1 cellular context compared by ENCODE assay signal in the genomic region with DNA sequence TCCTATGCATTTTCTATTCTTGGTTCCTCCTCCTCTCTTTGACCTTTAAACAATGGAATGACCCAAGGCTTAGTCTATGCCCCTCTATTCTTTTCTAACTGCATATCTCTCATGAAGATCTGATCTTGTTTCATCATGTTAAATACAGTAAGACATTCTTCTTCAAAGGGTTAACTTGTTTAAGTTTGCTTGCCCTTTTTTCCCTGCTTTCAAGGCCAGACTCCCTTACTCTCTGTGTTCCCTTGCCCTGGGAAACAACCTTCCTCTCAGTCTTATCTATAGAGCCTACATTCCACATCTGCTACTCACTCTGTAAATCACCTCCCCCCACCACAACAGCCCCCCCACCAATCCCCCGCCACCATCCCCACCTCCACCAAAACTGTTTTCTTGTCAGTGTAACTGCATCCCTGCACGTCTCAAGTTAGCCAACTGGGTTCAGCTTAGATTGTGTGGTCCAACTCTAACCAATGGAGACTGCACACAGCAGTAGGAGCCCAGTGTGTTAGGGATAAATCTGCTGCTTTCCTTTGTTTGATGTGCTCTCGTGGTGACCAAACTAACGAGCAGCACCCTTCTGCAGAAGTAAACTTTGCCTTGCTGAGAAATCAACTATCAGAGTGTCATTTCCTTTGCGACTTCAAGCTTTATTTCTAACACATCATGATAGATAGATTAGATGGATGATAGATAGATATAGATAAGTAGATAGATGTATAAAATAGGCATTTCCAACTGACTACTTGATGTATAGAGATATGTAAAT.
A peak's percentile ranks its signal among the peaks of the same experiment; 100 is the strongest.
TF ChIP-seq lines count a peak whose summit lies in the region.

No MANE protein-coding gene starts in this region.

TF ChIP-seq in HepG2, 621 proteins besides CTCF, POLR2A, EP300 and RAD21 (continued from another document and continues in another):
- TF ChIP-seq, protein P1, sequence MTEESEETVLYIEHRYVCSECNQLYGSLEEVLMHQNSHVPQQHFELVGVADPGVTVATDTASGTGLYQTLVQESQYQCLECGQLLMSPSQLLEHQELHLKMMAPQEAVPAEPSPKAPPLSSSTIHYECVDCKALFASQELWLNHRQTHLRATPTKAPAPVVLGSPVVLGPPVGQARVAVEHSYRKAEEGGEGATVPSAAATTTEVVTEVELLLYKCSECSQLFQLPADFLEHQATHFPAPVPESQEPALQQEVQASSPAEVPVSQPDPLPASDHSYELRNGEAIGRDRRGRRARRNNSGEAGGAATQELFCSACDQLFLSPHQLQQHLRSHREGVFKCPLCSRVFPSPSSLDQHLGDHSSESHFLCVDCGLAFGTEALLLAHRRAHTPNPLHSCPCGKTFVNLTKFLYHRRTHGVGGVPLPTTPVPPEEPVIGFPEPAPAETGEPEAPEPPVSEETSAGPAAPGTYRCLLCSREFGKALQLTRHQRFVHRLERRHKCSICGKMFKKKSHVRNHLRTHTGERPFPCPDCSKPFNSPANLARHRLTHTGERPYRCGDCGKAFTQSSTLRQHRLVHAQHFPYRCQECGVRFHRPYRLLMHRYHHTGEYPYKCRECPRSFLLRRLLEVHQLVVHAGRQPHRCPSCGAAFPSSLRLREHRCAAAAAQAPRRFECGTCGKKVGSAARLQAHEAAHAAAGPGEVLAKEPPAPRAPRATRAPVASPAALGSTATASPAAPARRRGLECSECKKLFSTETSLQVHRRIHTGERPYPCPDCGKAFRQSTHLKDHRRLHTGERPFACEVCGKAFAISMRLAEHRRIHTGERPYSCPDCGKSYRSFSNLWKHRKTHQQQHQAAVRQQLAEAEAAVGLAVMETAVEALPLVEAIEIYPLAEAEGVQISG (CRISPR knock-in tag; IDR thresholded peaks at IDR 0.05): no peak
- TF ChIP-seq, protein P2, sequence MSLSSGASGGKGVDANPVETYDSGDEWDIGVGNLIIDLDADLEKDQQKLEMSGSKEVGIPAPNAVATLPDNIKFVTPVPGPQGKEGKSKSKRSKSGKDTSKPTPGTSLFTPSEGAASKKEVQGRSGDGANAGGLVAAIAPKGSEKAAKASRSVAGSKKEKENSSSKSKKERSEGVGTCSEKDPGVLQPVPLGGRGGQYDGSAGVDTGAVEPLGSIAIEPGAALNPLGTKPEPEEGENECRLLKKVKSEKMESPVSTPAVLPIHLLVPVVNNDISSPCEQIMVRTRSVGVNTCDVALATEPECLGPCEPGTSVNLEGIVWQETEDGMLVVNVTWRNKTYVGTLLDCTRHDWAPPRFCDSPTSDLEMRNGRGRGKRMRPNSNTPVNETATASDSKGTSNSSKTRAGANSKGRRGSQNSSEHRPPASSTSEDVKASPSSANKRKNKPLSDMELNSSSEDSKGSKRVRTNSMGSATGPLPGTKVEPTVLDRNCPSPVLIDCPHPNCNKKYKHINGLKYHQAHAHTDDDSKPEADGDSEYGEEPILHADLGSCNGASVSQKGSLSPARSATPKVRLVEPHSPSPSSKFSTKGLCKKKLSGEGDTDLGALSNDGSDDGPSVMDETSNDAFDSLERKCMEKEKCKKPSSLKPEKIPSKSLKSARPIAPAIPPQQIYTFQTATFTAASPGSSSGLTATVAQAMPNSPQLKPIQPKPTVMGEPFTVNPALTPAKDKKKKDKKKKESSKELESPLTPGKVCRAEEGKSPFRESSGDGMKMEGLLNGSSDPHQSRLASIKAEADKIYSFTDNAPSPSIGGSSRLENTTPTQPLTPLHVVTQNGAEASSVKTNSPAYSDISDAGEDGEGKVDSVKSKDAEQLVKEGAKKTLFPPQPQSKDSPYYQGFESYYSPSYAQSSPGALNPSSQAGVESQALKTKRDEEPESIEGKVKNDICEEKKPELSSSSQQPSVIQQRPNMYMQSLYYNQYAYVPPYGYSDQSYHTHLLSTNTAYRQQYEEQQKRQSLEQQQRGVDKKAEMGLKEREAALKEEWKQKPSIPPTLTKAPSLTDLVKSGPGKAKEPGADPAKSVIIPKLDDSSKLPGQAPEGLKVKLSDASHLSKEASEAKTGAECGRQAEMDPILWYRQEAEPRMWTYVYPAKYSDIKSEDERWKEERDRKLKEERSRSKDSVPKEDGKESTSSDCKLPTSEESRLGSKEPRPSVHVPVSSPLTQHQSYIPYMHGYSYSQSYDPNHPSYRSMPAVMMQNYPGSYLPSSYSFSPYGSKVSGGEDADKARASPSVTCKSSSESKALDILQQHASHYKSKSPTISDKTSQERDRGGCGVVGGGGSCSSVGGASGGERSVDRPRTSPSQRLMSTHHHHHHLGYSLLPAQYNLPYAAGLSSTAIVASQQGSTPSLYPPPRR (CRISPR knock-in tag; IDR thresholded peaks at IDR 0.05; ENCODE audit: borderline replicate concordance): no peak
- TF ChIP-seq RORA (CRISPR knock-in tag; IDR thresholded peaks at IDR 0.05) (no peak), CAMTA2 (CRISPR knock-in tag; IDR thresholded peaks at IDR 0.05; ENCODE audit: borderline replicate concordance) (no peak), ZNF24 (IDR thresholded peaks at IDR 0.05) (no peak), ZNF644 (CRISPR knock-in tag; IDR thresholded peaks at IDR 0.05; ENCODE audit: low read depth) (no peak), HOXA9 (CRISPR knock-in tag; IDR thresholded peaks at IDR 0.05; ENCODE audit: borderline replicate concordance) (no peak), NR1H2 (CRISPR knock-in tag; IDR thresholded peaks at IDR 0.05; ENCODE audit: borderline replicate concordance, low read depth) (no peak), HNRNPL (IDR thresholded peaks at IDR 0.05; ENCODE audit: low read depth, low read length) (no peak), NR2C2 (CRISPR knock-in tag; IDR thresholded peaks at IDR 0.05; ENCODE audit: borderline replicate concordance) (no peak), PHF20 (CRISPR knock-in tag; IDR thresholded peaks at IDR 0.05) (no peak), SOX5 (CRISPR knock-in tag; IDR thresholded peaks at IDR 0.05; ENCODE audit: borderline replicate concordance) (peak; percentile 59; the same call in 1 of the 2 replicates), MED13 (CRISPR knock-in tag; IDR thresholded peaks at IDR 0.05) (no peak), CEBPB (IDR thresholded peaks at IDR 0.05; ENCODE audit: borderline replicate concordance, low read depth, low read length) (no peak), ZNF264 (CRISPR knock-in tag; IDR thresholded peaks at IDR 0.05) (no peak), THYN1 (CRISPR knock-in tag; IDR thresholded peaks at IDR 0.05; ENCODE audit: borderline replicate concordance, low read depth) (no peak), ZFP82 (CRISPR knock-in tag; IDR thresholded peaks at IDR 0.05; ENCODE audit: borderline replicate concordance) (no peak), ZNF343 (CRISPR knock-in tag; IDR thresholded peaks at IDR 0.05) (no peak), ZNF207 (IDR thresholded peaks at IDR 0.05; ENCODE audit: borderline replicate concordance) (no peak), ISL2 (CRISPR knock-in tag; IDR thresholded peaks at IDR 0.05) (peak; percentile 85), ZNF263 (CRISPR knock-in tag; IDR thresholded peaks at IDR 0.05) (no peak), ZNF839 (CRISPR knock-in tag; IDR thresholded peaks at IDR 0.05; ENCODE audit: borderline replicate concordance) (no peak), RNF2 (conservative IDR thresholded peaks at IDR 0.05; ENCODE audit: low read depth) (no peak), TOPORS (CRISPR knock-in tag; IDR thresholded peaks at IDR 0.05) (no peak), YY1 (IDR thresholded peaks at IDR 0.05; ENCODE audit: insufficient read depth, insufficient replicate concordance, low read depth, low read length) (no peak), RFX1 (IDR thresholded peaks at IDR 0.05) (no peak), NCOA2 (CRISPR knock-in tag; IDR thresholded peaks at IDR 0.05) (peak; percentile 49; the same call in 1 of the 2 replicates), SIN3B (IDR thresholded peaks at IDR 0.05; ENCODE audit: low read length) (no peak), SP4 (CRISPR knock-in tag; IDR thresholded peaks at IDR 0.05) (no peak), HOXA7 (CRISPR knock-in tag; IDR thresholded peaks at IDR 0.05) (no peak), ZNF260 (CRISPR knock-in tag; IDR thresholded peaks at IDR 0.05; ENCODE audit: borderline replicate concordance, low read depth) (no peak)
- TF ChIP-seq, protein P3, sequence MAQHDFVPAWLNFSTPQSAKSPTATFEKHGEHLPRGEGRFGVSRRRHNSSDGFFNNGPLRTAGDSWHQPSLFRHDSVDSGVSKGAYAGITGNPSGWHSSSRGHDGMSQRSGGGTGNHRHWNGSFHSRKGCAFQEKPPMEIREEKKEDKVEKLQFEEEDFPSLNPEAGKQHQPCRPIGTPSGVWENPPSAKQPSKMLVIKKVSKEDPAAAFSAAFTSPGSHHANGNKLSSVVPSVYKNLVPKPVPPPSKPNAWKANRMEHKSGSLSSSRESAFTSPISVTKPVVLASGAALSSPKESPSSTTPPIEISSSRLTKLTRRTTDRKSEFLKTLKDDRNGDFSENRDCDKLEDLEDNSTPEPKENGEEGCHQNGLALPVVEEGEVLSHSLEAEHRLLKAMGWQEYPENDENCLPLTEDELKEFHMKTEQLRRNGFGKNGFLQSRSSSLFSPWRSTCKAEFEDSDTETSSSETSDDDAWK (CRISPR knock-in tag; IDR thresholded peaks at IDR 0.05): no peak
- TF ChIP-seq, protein P4, sequence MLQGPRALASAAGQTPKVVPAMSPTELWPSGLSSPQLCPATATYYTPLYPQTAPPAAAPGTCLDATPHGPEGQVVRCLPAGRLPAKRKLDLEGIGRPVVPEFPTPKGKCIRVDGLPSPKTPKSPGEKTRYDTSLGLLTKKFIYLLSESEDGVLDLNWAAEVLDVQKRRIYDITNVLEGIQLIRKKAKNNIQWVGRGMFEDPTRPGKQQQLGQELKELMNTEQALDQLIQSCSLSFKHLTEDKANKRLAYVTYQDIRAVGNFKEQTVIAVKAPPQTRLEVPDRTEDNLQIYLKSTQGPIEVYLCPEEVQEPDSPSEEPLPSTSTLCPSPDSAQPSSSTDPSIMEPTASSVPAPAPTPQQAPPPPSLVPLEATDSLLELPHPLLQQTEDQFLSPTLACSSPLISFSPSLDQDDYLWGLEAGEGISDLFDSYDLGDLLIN (CRISPR knock-in tag; IDR thresholded peaks at IDR 0.05; ENCODE audit: borderline replicate concordance): no peak
- TF ChIP-seq, protein P5, sequence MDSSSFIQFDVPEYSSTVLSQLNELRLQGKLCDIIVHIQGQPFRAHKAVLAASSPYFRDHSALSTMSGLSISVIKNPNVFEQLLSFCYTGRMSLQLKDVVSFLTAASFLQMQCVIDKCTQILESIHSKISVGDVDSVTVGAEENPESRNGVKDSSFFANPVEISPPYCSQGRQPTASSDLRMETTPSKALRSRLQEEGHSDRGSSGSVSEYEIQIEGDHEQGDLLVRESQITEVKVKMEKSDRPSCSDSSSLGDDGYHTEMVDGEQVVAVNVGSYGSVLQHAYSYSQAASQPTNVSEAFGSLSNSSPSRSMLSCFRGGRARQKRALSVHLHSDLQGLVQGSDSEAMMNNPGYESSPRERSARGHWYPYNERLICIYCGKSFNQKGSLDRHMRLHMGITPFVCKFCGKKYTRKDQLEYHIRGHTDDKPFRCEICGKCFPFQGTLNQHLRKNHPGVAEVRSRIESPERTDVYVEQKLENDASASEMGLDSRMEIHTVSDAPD (CRISPR knock-in tag; IDR thresholded peaks at IDR 0.05): no peak
- TF ChIP-seq, protein P6, sequence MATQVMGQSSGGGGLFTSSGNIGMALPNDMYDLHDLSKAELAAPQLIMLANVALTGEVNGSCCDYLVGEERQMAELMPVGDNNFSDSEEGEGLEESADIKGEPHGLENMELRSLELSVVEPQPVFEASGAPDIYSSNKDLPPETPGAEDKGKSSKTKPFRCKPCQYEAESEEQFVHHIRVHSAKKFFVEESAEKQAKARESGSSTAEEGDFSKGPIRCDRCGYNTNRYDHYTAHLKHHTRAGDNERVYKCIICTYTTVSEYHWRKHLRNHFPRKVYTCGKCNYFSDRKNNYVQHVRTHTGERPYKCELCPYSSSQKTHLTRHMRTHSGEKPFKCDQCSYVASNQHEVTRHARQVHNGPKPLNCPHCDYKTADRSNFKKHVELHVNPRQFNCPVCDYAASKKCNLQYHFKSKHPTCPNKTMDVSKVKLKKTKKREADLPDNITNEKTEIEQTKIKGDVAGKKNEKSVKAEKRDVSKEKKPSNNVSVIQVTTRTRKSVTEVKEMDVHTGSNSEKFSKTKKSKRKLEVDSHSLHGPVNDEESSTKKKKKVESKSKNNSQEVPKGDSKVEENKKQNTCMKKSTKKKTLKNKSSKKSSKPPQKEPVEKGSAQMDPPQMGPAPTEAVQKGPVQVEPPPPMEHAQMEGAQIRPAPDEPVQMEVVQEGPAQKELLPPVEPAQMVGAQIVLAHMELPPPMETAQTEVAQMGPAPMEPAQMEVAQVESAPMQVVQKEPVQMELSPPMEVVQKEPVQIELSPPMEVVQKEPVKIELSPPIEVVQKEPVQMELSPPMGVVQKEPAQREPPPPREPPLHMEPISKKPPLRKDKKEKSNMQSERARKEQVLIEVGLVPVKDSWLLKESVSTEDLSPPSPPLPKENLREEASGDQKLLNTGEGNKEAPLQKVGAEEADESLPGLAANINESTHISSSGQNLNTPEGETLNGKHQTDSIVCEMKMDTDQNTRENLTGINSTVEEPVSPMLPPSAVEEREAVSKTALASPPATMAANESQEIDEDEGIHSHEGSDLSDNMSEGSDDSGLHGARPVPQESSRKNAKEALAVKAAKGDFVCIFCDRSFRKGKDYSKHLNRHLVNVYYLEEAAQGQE (IDR thresholded peaks at IDR 0.05; ENCODE audit: borderline replicate concordance in 1 of 2, low read depth in 1 of 2, low read length in 2 of 2): no peak
- TF ChIP-seq, protein P7, sequence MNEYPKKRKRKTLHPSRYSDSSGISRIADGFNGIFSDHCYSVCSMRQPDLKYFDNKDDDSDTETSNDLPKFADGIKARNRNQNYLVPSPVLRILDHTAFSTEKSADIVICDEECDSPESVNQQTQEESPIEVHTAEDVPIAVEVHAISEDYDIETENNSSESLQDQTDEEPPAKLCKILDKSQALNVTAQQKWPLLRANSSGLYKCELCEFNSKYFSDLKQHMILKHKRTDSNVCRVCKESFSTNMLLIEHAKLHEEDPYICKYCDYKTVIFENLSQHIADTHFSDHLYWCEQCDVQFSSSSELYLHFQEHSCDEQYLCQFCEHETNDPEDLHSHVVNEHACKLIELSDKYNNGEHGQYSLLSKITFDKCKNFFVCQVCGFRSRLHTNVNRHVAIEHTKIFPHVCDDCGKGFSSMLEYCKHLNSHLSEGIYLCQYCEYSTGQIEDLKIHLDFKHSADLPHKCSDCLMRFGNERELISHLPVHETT (CRISPR knock-in tag; conservative IDR thresholded peaks at IDR 0.05): no peak
- TF ChIP-seq, protein P8, sequence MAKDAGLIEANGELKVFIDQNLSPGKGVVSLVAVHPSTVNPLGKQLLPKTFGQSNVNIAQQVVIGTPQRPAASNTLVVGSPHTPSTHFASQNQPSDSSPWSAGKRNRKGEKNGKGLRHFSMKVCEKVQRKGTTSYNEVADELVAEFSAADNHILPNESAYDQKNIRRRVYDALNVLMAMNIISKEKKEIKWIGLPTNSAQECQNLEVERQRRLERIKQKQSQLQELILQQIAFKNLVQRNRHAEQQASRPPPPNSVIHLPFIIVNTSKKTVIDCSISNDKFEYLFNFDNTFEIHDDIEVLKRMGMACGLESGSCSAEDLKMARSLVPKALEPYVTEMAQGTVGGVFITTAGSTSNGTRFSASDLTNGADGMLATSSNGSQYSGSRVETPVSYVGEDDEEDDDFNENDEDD (CRISPR knock-in tag; IDR thresholded peaks at IDR 0.05; ENCODE audit: borderline replicate concordance): no peak
- TF ChIP-seq, protein P9, sequence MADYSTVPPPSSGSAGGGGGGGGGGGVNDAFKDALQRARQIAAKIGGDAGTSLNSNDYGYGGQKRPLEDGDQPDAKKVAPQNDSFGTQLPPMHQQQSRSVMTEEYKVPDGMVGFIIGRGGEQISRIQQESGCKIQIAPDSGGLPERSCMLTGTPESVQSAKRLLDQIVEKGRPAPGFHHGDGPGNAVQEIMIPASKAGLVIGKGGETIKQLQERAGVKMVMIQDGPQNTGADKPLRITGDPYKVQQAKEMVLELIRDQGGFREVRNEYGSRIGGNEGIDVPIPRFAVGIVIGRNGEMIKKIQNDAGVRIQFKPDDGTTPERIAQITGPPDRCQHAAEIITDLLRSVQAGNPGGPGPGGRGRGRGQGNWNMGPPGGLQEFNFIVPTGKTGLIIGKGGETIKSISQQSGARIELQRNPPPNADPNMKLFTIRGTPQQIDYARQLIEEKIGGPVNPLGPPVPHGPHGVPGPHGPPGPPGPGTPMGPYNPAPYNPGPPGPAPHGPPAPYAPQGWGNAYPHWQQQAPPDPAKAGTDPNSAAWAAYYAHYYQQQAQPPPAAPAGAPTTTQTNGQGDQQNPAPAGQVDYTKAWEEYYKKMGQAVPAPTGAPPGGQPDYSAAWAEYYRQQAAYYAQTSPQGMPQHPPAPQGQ (CRISPR knock-in tag; IDR thresholded peaks at IDR 0.05; ENCODE audit: borderline replicate concordance): no peak
